In genomic region chr3:183285828-183286457, GRCh38 we compare ENCODE assay signal across 8 cellular contexts. TPM values are rescaled to one million over a fixed set of nuclear protein-coding genes. Genes with fewer than 3 reads are reported as not detected.
DNase-seq lines count a peak whose midpoint lies in the region; ATAC-seq and TF ChIP-seq lines count a peak whose summit lies in the region.

No MANE protein-coding gene starts in this region.

- H3K4me1 ChIP-seq in CD8-positive, alpha-beta memory T cell (ENCODE audit: insufficient read depth, low read length), result peaks cover 16% of the 10 kb centered on the region

- no peaks in the 10 kb centered on the region for H3K36me3 ChIP-seq in CD8-positive, alpha-beta memory T cell (ENCODE audit: insufficient read depth, low read length)

- H3K4me3 ChIP-seq in CD8-positive, alpha-beta memory T cell (ENCODE audit: low read length), result no peak overlapping the region

- TF ChIP-seq CTCF in RWPE1 (conservative IDR thresholded peaks at IDR 0.05; ENCODE audit: low read depth) (no peak), type B pancreatic cell (conservative IDR thresholded peaks at IDR 0.05) (no peak)

- H3K27me3 ChIP-seq in CD8-positive, alpha-beta memory T cell (ENCODE audit: insufficient read depth, low read length, poor library complexity, severe bottlenecking), result no peaks in the 10 kb centered on the region

- intact Hi-C loops in posterior cingulate gyrus (cut with DNase I), result no loop called here

- DNase-seq in CD8-positive, alpha-beta memory T cell, result peak; percentile 80 to 96 (median 89)
- DNase-seq in HPDE6-E6E7 (ENCODE audit: extremely low spot score) (peak; percentile 98), RWPE1 (ENCODE audit: low spot score) (peak; percentile 96), activated gamma-delta T cell (lab: John Stamatoyannopoulos, UW) (peak; percentile 22), foreskin melanocyte (peak; percentile 64), posterior cingulate gyrus (peak; percentile 21 to 94 (median 43)), type B pancreatic cell (ENCODE audit: extremely low spot score, unreplicated experiment) (no peak)

- peak overlapping the region; percentile 49 for H3K27ac ChIP-seq in CD8-positive, alpha-beta memory T cell (ENCODE audit: low read depth, low read length)
- H3K27ac ChIP-seq in RWPE1, result peak overlapping the region; percentile 76

- peaks cover 0 to 3% of the 10 kb centered on the region in 2 donors for H3K27me3 Mint-ChIP-seq in CD8-positive, alpha-beta memory T cell
- no peaks in the 10 kb centered on the region for H3K27me3 Mint-ChIP-seq in type B pancreatic cell

- peak overlapping the region; percentile 93 to 98 (median 98) for H3K27ac Mint-ChIP-seq in CD8-positive, alpha-beta memory T cell
- peak overlapping the region; percentile 89 for H3K27ac Mint-ChIP-seq in type B pancreatic cell

- peak; percentile 96 for ATAC-seq in GM19468 (IDR thresholded peaks at IDR 0.05; ENCODE audit: extremely low read depth, unreplicated experiment)

- H3K9me3 Mint-ChIP-seq in CD8-positive, alpha-beta memory T cell, result no peaks in the 10 kb centered on the region
- peaks cover 4% of the 10 kb centered on the region for H3K9me3 Mint-ChIP-seq in type B pancreatic cell

- CTCF ChIA-PET in CD8-positive, alpha-beta memory T cell (lab: Charles Lee), result interaction anchor here (1.5 to 1.9 kb wide), 3 partner anchors 11 to 96 kb away, joined by 3 to 6 read pairs (median 4); no protein-coding TSS in a partner anchor
- CTCF ChIA-PET in RWPE1 (lab: Yijun Ruan, JAX), result interaction anchor here (0.6 to 2.0 kb wide), 3 partner anchors 14 to 64 kb away, joined by 3 to 4 read pairs (median 3); no protein-coding TSS in a partner anchor

- peaks cover 25 to 27% (median 27%) of the 10 kb centered on the region in 3 donors for H3K4me1 Mint-ChIP-seq in CD8-positive, alpha-beta memory T cell
- H3K4me1 Mint-ChIP-seq in type B pancreatic cell (ENCODE audit: unreplicated experiment), result peaks cover 15% of the 10 kb centered on the region

- H3K9me3 ChIP-seq in CD8-positive, alpha-beta memory T cell (ENCODE audit: low read length), result no peaks in the 10 kb centered on the region

- POLR2A ChIA-PET in CD8-positive, alpha-beta memory T cell (lab: Charles Lee), result interaction anchor here (0.6 kb wide), 1 partner anchor 8 kb away, joined by 3 read pairs; no protein-coding TSS in a partner anchor
- POLR2A ChIA-PET in RWPE1 (lab: Yijun Ruan, JAX; ENCODE audit: low non-redundant PET), result no interaction called here

- peaks cover 0 to 2% (median 1%) of the 10 kb centered on the region in 3 donors for H3K36me3 Mint-ChIP-seq in CD8-positive, alpha-beta memory T cell
- no peaks in the 10 kb centered on the region for H3K36me3 Mint-ChIP-seq in type B pancreatic cell

- peak overlapping the region; percentile 24 to 83 (median 60) for H3K4me3 Mint-ChIP-seq in CD8-positive, alpha-beta memory T cell
- no peak overlapping the region for H3K4me3 Mint-ChIP-seq in type B pancreatic cell

RNA-seq across cellular contexts. Expression of gene B3GNT5, which starts 32.9 kb away (rescaled TPM):
- total RNA-seq in CD8-positive, alpha-beta memory T cell, result 10 to 100 TPM in 1 of 2 experiments, 1 to 10 TPM in 1; 10.0 TPM
- not detected for polyA plus RNA-seq in CD8-positive, alpha-beta memory T cell
- 28.7 and 37.0 TPM in 2 replicates for total RNA-seq in type B pancreatic cell (ENCODE audit: low replicate concordance)
